14 cellular contexts compared by ENCODE assay signal in the genomic region with DNA sequence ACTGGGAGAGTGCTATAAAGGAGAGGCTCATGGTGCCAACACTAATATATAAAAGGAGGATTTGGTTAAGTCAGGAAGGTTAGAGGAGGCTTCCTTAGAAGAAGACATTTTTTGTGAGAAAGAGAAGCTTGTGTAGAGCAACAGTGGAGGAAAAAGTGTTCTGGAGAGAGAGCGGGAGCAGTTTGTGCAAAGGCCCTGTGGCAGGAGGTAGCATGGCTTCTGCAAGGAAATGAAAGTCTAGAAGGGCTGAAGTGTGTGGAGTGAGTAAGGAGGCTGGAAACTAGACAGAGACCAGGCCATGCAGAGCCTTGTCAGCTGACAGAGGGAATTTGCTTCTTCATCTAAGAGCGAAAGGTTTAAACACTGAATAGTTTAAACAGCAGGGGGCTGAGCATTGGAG.
DNase-seq lines count a peak whose midpoint lies in the region; ATAC-seq, FAIRE-seq and TF ChIP-seq lines count a peak whose summit lies in the region.
"Had no signal": no experiment of that assay in that cellular context is flagged by ENCODE, and none has a peak within 500 bp of the region (broad histone marks: within the 10 kb centered on the region; RNA-seq: fewer than 3 reads in every experiment).

No MANE protein-coding gene starts in this region.

- no peak overlapping the region for H3K4me3 Mint-ChIP-seq in memory B cell
- no peak overlapping the region for H3K4me3 Mint-ChIP-seq in activated naive CD4-positive, alpha-beta T cell treated with anti-CD3 and anti-CD28 coated beads for 36 hours
- H3K4me3 Mint-ChIP-seq: CD4-positive, alpha-beta T cell had no signal

- CTCF ChIA-PET in activated naive CD4-positive, alpha-beta T cell treated with anti-CD3 and anti-CD28 coated beads for 36 hours (lab: Charles Lee) = no interaction called here

- peaks cover 5% of the 10 kb centered on the region for H3K27me3 Mint-ChIP-seq in memory B cell
- H3K27me3 Mint-ChIP-seq in activated naive CD4-positive, alpha-beta T cell treated with anti-CD3 and anti-CD28 coated beads for 36 hours (ENCODE audit: low read depth) = peaks cover 27% of the 10 kb centered on the region

- ATAC-seq in memory B cell (ENCODE audit: low read depth) = no peak

- H3K9me3 Mint-ChIP-seq in memory B cell = no peaks in the 10 kb centered on the region
- H3K9me3 Mint-ChIP-seq in activated naive CD4-positive, alpha-beta T cell treated with anti-CD3 and anti-CD28 coated beads for 36 hours = no peaks in the 10 kb centered on the region
- H3K9me3 Mint-ChIP-seq: CD4-positive, alpha-beta T cell had no signal

- TF ChIP-seq CTCF in VCaP (conservative IDR thresholded peaks at IDR 0.05) (no peak), dorsolateral prefrontal cortex (IDR thresholded peaks at IDR 0.05 in 54 of 56, conservative IDR thresholded peaks at IDR 0.05 in 2 of 56; ENCODE audit: low read depth in 1 of 56, partially characterized antibody in 56 of 56) (no peak)

- peaks cover 17% of the 10 kb centered on the region for H3K4me1 Mint-ChIP-seq in memory B cell
- no peaks in the 10 kb centered on the region for H3K4me1 Mint-ChIP-seq in activated naive CD4-positive, alpha-beta T cell treated with anti-CD3 and anti-CD28 coated beads for 36 hours (ENCODE audit: low read depth)

- no peak for FAIRE-seq in GM19239 (lab: Jason Lieb, UNC)
- FAIRE-seq: A204.1, D721Med, G401.6, GM12891 had no signal

- intact Hi-C loops in dorsolateral prefrontal cortex (cut with DNase I) = loop anchor here (2.0 to 5.0 kb wide), 4 partner anchors 38 to 132 kb away; a partner anchor contains a TSS
- intact Hi-C loops in activated naive CD4-positive, alpha-beta T cell treated with anti-CD3 and anti-CD28 coated beads for 36 hours (cut with micrococcal nuclease) = no loop called here

- H3K27ac ChIP-seq in VCaP = peak overlapping the region; percentile 78
- H3K27ac ChIP-seq in dorsolateral prefrontal cortex = peak overlapping the region in 36 of 59 donors; percentile 14 to 94 (median 82)
- H3K27ac ChIP-seq: C4-2B had no signal

- no peaks in the 10 kb centered on the region for H3K27me3 ChIP-seq in dorsolateral prefrontal cortex

- no peaks in the 10 kb centered on the region for H3K36me3 Mint-ChIP-seq in memory B cell
- no peaks in the 10 kb centered on the region for H3K36me3 Mint-ChIP-seq in activated naive CD4-positive, alpha-beta T cell treated with anti-CD3 and anti-CD28 coated beads for 36 hours (ENCODE audit: low read depth)

- H3K27ac Mint-ChIP-seq in memory B cell = peak overlapping the region; percentile 56
- H3K27ac Mint-ChIP-seq in activated naive CD4-positive, alpha-beta T cell treated with anti-CD3 and anti-CD28 coated beads for 36 hours = no peak overlapping the region
- H3K27ac Mint-ChIP-seq: CD4-positive, alpha-beta T cell had no signal

- DNase-seq in dorsolateral prefrontal cortex (no peak), memory B cell (ENCODE audit: low spot score in 2 of 2) (no peak), GM19239 (ENCODE audit: insufficient read length, low spot score) (no peak), kidney glomerular epithelial cell (lab: John Stamatoyannopoulos, UW) (no peak)
- DNase-seq in activated naive CD4-positive, alpha-beta T cell (lab: John Stamatoyannopoulos, UW) = no peak
- no peak for DNase-seq in activated naive CD4-positive, alpha-beta T cell treated with anti-CD3 and anti-CD28 coated beads for 36 hours
- DNase-seq: CD4-positive, alpha-beta T cell; GOT3 had no signal

- H3K4me3 ChIP-seq in dorsolateral prefrontal cortex = no peak overlapping the region
